Comparison of ENCODE assay signal across 8 cellular contexts in the genomic region with DNA sequence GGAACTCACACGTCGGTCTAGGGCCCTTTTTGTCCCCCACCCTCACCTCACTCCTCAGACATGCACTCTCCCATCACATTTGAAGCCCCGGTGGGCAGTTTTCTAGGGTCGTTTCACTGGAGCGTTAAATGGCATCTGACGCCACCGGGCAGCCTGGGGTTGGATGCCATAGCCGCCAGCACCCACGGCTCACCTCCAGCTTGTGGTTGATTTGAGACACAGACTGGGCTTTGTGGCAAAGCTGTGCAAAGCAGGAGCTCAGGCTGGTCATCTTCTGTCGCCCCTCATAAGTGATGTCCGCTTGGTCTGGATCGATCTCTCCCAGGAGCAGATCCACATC. TPM values are rescaled to one million over a fixed set of nuclear protein-coding genes. Genes with fewer than 3 reads are reported as not detected.
A peak's percentile ranks its signal among the peaks of the same experiment; 100 is the strongest.
DNase-seq lines count a peak whose midpoint lies in the region; ATAC-seq, FAIRE-seq and TF ChIP-seq lines count a peak whose summit lies in the region.

No MANE protein-coding gene starts in this region.

- peak overlapping the region; percentile 99 for H3K27ac Mint-ChIP-seq in activated B cell treated with CpG ODN at 0.5 μM for 24 hours

- peak; percentile 19 for ATAC-seq in GM19395 (IDR thresholded peaks at IDR 0.05; ENCODE audit: unreplicated experiment)
- ATAC-seq in HG03378 (IDR thresholded peaks at IDR 0.05; ENCODE audit: unreplicated experiment) = peak; percentile 14
- ATAC-seq in activated B cell treated with CpG ODN at 0.5 μM for 24 hours (ENCODE audit: low read depth) = no peak

- H3K9ac ChIP-seq in BLaER1 = peak overlapping the region; percentile 85

- intact Hi-C loops in activated B cell treated with CpG ODN at 0.5 μM for 24 hours (cut with micrococcal nuclease) = loop anchor here (1.0 to 10.0 kb wide), 12 partner anchors 15 to 1747 kb away; a partner anchor contains a TSS
- intact Hi-C loops in posterior vena cava (cut with DNase I) = loop anchor here in 1 of 2 donors (10.0 kb wide), 1 partner anchor 257 kb away; no protein-coding TSS in a partner anchor

- CTCF ChIA-PET in activated B cell treated with CpG ODN at 0.5 μM for 24 hours (lab: Charles Lee) = interaction anchor here (6.3 kb wide), 1 partner anchor 152 kb away, joined by 61 read pairs; no protein-coding TSS in a partner anchor

- peak overlapping the region; percentile 100 for H3K4me3 Mint-ChIP-seq in activated B cell treated with CpG ODN at 0.5 μM for 24 hours

- H3K4me1 ChIP-seq in BLaER1 (peaks cover 25% of the 10 kb centered on the region), cardiac muscle cell (ENCODE audit: low read depth) (no peaks in the 10 kb centered on the region)

- H3K27ac ChIP-seq in BLaER1 (peak overlapping the region; percentile 85), cardiac muscle cell (peak overlapping the region; percentile 92)

- peaks cover 33% of the 10 kb centered on the region for H3K36me3 Mint-ChIP-seq in activated B cell treated with CpG ODN at 0.5 μM for 24 hours (ENCODE audit: low read depth)

- H3K36me3 ChIP-seq in BLaER1 (peaks cover 20% of the 10 kb centered on the region), cardiac muscle cell (no peaks in the 10 kb centered on the region)

- H3K27me3 ChIP-seq in BLaER1 = no peaks in the 10 kb centered on the region
- H3K27me3 ChIP-seq in cardiac muscle cell = no peaks in the 10 kb centered on the region

- H3K9me3 ChIP-seq in BLaER1 (peaks cover 20% of the 10 kb centered on the region), cardiac muscle cell (ENCODE audit: low read depth) (no peaks in the 10 kb centered on the region)

- H4K20me1 ChIP-seq in BLaER1 = peaks cover 35% of the 10 kb centered on the region

- no peaks in the 10 kb centered on the region for H3K27me3 Mint-ChIP-seq in activated B cell treated with CpG ODN at 0.5 μM for 24 hours

- no peak for DNase-seq in activated B cell treated with CpG ODN at 0.5 μM for 24 hours
- no peak for DNase-seq in cardiac muscle cell (ENCODE audit: low read depth in 1 of 2, low spot score in 1 of 2)
- no peak for DNase-seq in retinal pigment epithelial cell (ENCODE audit: low read depth)
- DNase-seq in posterior vena cava (ENCODE audit: low spot score) = no peak
- DNase-seq in urothelium cell line (ENCODE audit: low spot score) = no peak

- H3K4me2 ChIP-seq in BLaER1 = peak overlapping the region; percentile 75

- H3K9me3 Mint-ChIP-seq in activated B cell treated with CpG ODN at 0.5 μM for 24 hours = peaks cover 4% of the 10 kb centered on the region

- TF ChIP-seq CTCF in activated B cell treated with CpG ODN at 0.5 μM for 24 hours (IDR thresholded peaks at IDR 0.05) (no peak), cardiac muscle cell (IDR thresholded peaks at IDR 0.05; ENCODE audit: low read depth, low read length) (no peak), retinal pigment epithelial cell (conservative IDR thresholded peaks at IDR 0.05; ENCODE audit: low read depth, low read length) (no peak)

- H3K4me1 Mint-ChIP-seq in activated B cell treated with CpG ODN at 0.5 μM for 24 hours = peaks cover 46% of the 10 kb centered on the region

- H3K4me3 ChIP-seq in BLaER1 = peak overlapping the region; percentile 82
- peak overlapping the region; percentile 69 for H3K4me3 ChIP-seq in cardiac muscle cell
- peak overlapping the region; percentile 90 for H3K4me3 ChIP-seq in retinal pigment epithelial cell (ENCODE audit: low read length)

- POLR2A ChIA-PET in activated B cell treated with CpG ODN at 0.5 μM for 24 hours (lab: Charles Lee) = interaction anchor here (0.5 to 1.4 kb wide), 5 partner anchors 15 to 1501 kb away, joined by 3 to 9 read pairs (median 4); a partner anchor contains a TSS

- FAIRE-seq in urothelium cell line (lab: Jason Lieb, UNC) = no peak

RNA-seq across cellular contexts. Expression of a gene that starts 0.5 kb away (rescaled TPM):
- total RNA-seq in activated B cell treated with CpG ODN at 0.5 μM for 24 hours = 17.1 and 19.5 TPM in 2 replicates
- total RNA-seq in cardiac muscle cell = 30.5 and 51.4 TPM in 2 replicates
- polyA plus RNA-seq in cardiac muscle cell = 27.9 and 38.2 TPM in 2 replicates
- total RNA-seq in posterior vena cava = 10 to 100 TPM; 19.8 to 20.5 TPM
